In genomic region chr7:76302299-76303056, GRCh38 we compare ENCODE assay signal across 8 cellular contexts. TPM values are rescaled to one million over a fixed set of nuclear protein-coding genes. Genes with fewer than 3 reads are reported as not detected.
DNase-seq lines count a peak whose midpoint lies in the region; ATAC-seq and TF ChIP-seq lines count a peak whose summit lies in the region.

Gene HSPB1 (plus strand): TSS chr7:76302673. CDS start chr7:76302713, 40 bp downstream.

- peak within 1 kb of the TSS; percentile 96 to 99 for H3K4me3 Mint-ChIP-seq in stimulated activated naive CD8-positive, alpha-beta T cell treated with anti-CD3 and anti-CD28 coated beads, Interleukin-15, amount 100 ng/mL, for 72 hours

- peaks cover 9% of the 10 kb centered on the region for H3K36me3 ChIP-seq in BJ (ENCODE audit: control insufficient read depth, insufficient read depth, low read length)
- H3K36me3 ChIP-seq in HUES6 (ENCODE audit: control insufficient read depth, insufficient read depth, low read length) = peaks cover 7% of the 10 kb centered on the region
- peaks cover 0 to 11% of the 10 kb centered on the region in 2 donors for H3K36me3 ChIP-seq in esophagus (ENCODE audit: control insufficient read depth in 2 of 2, insufficient read depth in 2 of 2, low read length in 1 of 2)
- H3K36me3 ChIP-seq in mucosa of descending colon (ENCODE audit: low read depth) = no peaks in the 10 kb centered on the region

- peaks cover 10% of the 10 kb centered on the region for H3K27me3 Mint-ChIP-seq in stimulated activated naive CD8-positive, alpha-beta T cell treated with anti-CD3 and anti-CD28 coated beads, Interleukin-15, amount 100 ng/mL, for 72 hours

- peak within 1 kb of the TSS; percentile 57 for H3K9ac ChIP-seq in HUES6 (ENCODE audit: low read length)

- H3K4me1 ChIP-seq in HUES6 (ENCODE audit: control insufficient read depth, insufficient read depth, low read length) (peaks cover 23% of the 10 kb centered on the region), esophagus (ENCODE audit: control insufficient read depth in 2 of 2, insufficient read depth in 2 of 2, low read length in 1 of 2) (peaks cover 0 to 21% of the 10 kb centered on the region in 2 donors), mucosa of descending colon (ENCODE audit: low read depth) (peaks cover 24% of the 10 kb centered on the region)

- no peaks in the 10 kb centered on the region for H3K27me3 ChIP-seq in BJ (ENCODE audit: control insufficient read depth, insufficient read depth, low read length)
- H3K27me3 ChIP-seq in HUES6 (ENCODE audit: control insufficient read depth, insufficient read depth, low read length) = peaks cover 7% of the 10 kb centered on the region; the same call in 1 of the 2 replicates
- no peaks in the 10 kb centered on the region for H3K27me3 ChIP-seq in esophagus (ENCODE audit: control insufficient read depth in 1 of 2, insufficient read depth in 2 of 2, low read length in 2 of 2)

- peak; percentile 64 for ATAC-seq in GM19372 (IDR thresholded peaks at IDR 0.05; ENCODE audit: low read depth, unreplicated experiment)
- peak; percentile 65 for ATAC-seq in mucosa of descending colon
- peak; percentile 64 for ATAC-seq in stimulated activated naive CD8-positive, alpha-beta T cell treated with anti-CD3 and anti-CD28 coated beads, Interleukin-15, amount 100 ng/mL, for 72 hours

- intact Hi-C loops in mucosa of descending colon (cut with DNase I, micrococcal nuclease) = no loop called here

- WGBS in esophagus, 2 donors = 0% methylated on average over 56 to 65 of the region's 65 CpGs

- peak within 1 kb of the TSS; percentile 98 for H3K4me3 ChIP-seq in BJ (ENCODE audit: low read depth, low read length)
- H3K4me3 ChIP-seq in HUES6 (ENCODE audit: low read depth, low read length) = peak within 1 kb of the TSS; percentile 69
- peak within 1 kb of the TSS; percentile 72 to 98 for H3K4me3 ChIP-seq in esophagus (ENCODE audit: low read depth in 1 of 2, low read length in 2 of 2)
- peak within 1 kb of the TSS; percentile 70 for H3K4me3 ChIP-seq in mucosa of descending colon

- CTCF ChIA-PET in BJ (lab: Yijun Ruan, JAX) = interaction anchor here (0.8 to 5.3 kb wide), 6 partner anchors 8 to 124 kb away, joined by 3 to 30 read pairs (median 3); no protein-coding TSS in a partner anchor

- H3K4me1 Mint-ChIP-seq in stimulated activated naive CD8-positive, alpha-beta T cell treated with anti-CD3 and anti-CD28 coated beads, Interleukin-15, amount 100 ng/mL, for 72 hours = peaks cover 27% of the 10 kb centered on the region

- TF ChIP-seq CTCF in BJ (IDR thresholded peaks at IDR 0.05; ENCODE audit: insufficient read depth, low read depth, low read length) (no peak), mucosa of descending colon (IDR thresholded peaks at IDR 0.05) (no peak)

- POLR2A ChIA-PET in BJ (lab: Charles Lee) = no interaction called here

- H3K9me3 ChIP-seq in HUES6 (ENCODE audit: control insufficient read depth, insufficient read depth, low read depth, low read length) = no peaks in the 10 kb centered on the region
- H3K9me3 ChIP-seq in esophagus (ENCODE audit: control insufficient read depth in 2 of 2, insufficient read depth in 1 of 2, low read depth in 1 of 2, low read length in 1 of 2) = no peaks in the 10 kb centered on the region
- H3K9me3 ChIP-seq in mucosa of descending colon = no peaks in the 10 kb centered on the region

- H3K27ac Mint-ChIP-seq in stimulated activated naive CD8-positive, alpha-beta T cell treated with anti-CD3 and anti-CD28 coated beads, Interleukin-15, amount 100 ng/mL, for 72 hours = peak within 1 kb of the TSS; percentile 93 to 94

- H3K9me3 Mint-ChIP-seq in stimulated activated naive CD8-positive, alpha-beta T cell treated with anti-CD3 and anti-CD28 coated beads, Interleukin-15, amount 100 ng/mL, for 72 hours = no peaks in the 10 kb centered on the region

- DNase-seq in BJ (ENCODE audit: low read depth) (peak; percentile 68), OCI-M2 (lab: John Stamatoyannopoulos, UW; ENCODE audit: unreplicated experiment) (peak; percentile 49), mucosa of descending colon (peak; percentile 93 to 94 (median 93))
- DNase-seq in activated T-cell treated with anti-CD3 and anti-CD28 coated beads, Interleukin-2, amount 50 U/mL, for 48 hours = peak; percentile 63 to 68
- DNase-seq in stimulated activated naive CD8-positive, alpha-beta T cell treated with anti-CD3 and anti-CD28 coated beads, Interleukin-15, amount 100 ng/mL, for 72 hours = peak; percentile 66 to 73

- H3K27ac ChIP-seq in HUES6 (ENCODE audit: low read depth, low read length) = peak within 1 kb of the TSS; percentile 37; the same call in 1 of the 2 replicates
- peak within 1 kb of the TSS; percentile 95 to 99 for H3K27ac ChIP-seq in esophagus (ENCODE audit: low read depth in 2 of 2, low read length in 1 of 2)

RNA-seq across cellular contexts. Expression of gene HSPB1, which starts in this region (rescaled TPM):
- polyA plus RNA-seq in BJ (2011; rRNA removed) (642 and 966 TPM in 2 replicates), esophagus (1,000 to 10,000 TPM; 4,444 to 4,845 TPM)
- polyA minus RNA-seq in BJ (2011; rRNA and poly(A)+ RNA removed) = 142 and 174 TPM in 2 replicates
- total RNA-seq in mucosa of descending colon = 100 to 1,000 TPM; 207 to 840 (median 310) TPM

Comparison
In these comparisons a context has a peak if more than half of its experiments do, and no peak if none do; other contexts are left out.
1. Peak in every context shown above with its lines: DNase-seq, ATAC-seq, H3K4me3 ChIP-seq and H3K27ac ChIP-seq.